ENCODE assay signal across 8 cellular contexts in the genomic region with DNA sequence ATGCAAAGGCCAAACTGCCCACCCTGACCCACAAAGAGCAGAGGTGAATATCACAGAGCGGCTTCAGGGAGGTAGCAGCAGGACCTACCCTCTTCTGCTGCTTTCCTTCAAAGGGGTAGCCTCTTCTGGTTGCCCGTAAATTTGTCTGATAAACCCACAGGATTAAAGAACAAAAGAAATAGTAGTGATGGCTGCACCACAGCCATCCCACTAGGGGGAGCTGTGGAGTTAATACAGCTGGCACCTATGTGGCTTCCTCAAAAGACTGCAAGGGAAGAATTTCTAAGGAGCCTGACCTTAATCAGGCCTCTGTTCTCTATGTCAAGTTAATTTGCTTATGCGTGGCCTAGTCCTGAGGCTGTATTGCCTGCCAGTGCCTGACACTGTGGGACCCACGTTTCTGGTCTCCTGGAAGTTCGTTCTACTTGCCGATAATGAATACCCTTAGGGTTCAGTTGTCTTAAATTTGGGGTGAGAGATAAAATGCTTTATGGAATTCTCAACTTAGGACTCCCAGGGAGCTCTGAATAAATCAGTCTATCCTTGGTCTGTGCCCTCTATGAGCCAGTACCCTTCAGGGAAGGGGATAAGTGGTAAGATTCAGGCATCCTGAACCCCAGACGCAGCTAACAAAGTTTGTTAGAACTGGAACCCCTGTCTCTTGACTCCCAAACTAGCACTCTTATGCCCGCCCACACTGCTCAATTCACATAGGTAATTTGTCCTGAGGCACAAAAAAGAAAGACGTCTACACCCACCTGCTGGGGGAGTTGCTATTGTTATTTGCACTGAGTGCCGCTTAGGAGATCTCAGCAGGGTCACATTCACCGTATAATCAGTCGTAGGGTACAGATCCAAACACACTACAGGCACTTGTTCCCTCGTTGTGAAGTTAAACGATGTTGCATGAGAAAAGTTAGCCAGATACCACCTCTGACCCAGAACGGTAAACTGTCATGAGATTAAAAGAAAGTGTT.
A peak's percentile ranks its signal among the peaks of the same experiment; 100 is the strongest.
DNase-seq lines count a peak whose midpoint lies in the region; ATAC-seq, FAIRE-seq and TF ChIP-seq lines count a peak whose summit lies in the region.

No MANE protein-coding gene starts in this region.

- H3K27ac ChIP-seq in A549 (peak overlapping the region; percentile 48 to 75; a peak in 4 of 6 replicates), cardiac muscle cell (peak overlapping the region; percentile 16)

- 67% methylated on average over 15 of the region's 15 CpGs for WGBS in A549 (ENCODE audit: missing lambda C conversion rate)

- H3K27ac Mint-ChIP-seq in activated naive CD4-positive, alpha-beta T cell treated with anti-CD3 and anti-CD28 coated beads, Interleukin-2, amount 50 U/mL, for 72 hours, result no peak overlapping the region

- ATAC-seq in A549, result peak; percentile 93 to 97
- ATAC-seq in SK-N-SH treated with all-trans-retinoic acid at 6 μM for 48 hours, result peak; percentile 97
- ATAC-seq in activated naive CD4-positive, alpha-beta T cell treated with anti-CD3 and anti-CD28 coated beads, Interleukin-2, amount 50 U/mL, for 72 hours, result peak; percentile 83 to 86
- no peak for ATAC-seq in HG02571 (IDR thresholded peaks at IDR 0.05; ENCODE audit: unreplicated experiment)

- no peak overlapping the region for H3K4me2 ChIP-seq in A549

- no peaks in the 10 kb centered on the region for H3K36me3 ChIP-seq in cardiac muscle cell

- H3K4me1 ChIP-seq in A549, result peaks cover 4% of the 10 kb centered on the region
- no peaks in the 10 kb centered on the region for H3K4me1 ChIP-seq in cardiac muscle cell (ENCODE audit: low read depth)

- TF ChIP-seq POLR2A in A549 (IDR thresholded peaks at IDR 0.05; ENCODE audit: low read length), result no peak

- no peaks in the 10 kb centered on the region for H3K9me3 Mint-ChIP-seq in activated naive CD4-positive, alpha-beta T cell treated with anti-CD3 and anti-CD28 coated beads, Interleukin-2, amount 50 U/mL, for 72 hours

- no peak overlapping the region for H3K4me3 ChIP-seq in A549
- H3K4me3 ChIP-seq in cardiac muscle cell, result no peak overlapping the region

- no peaks in the 10 kb centered on the region for H3K27me3 ChIP-seq in cardiac muscle cell

- peak; percentile 92 for TF ChIP-seq CTCF in A549 (IDR thresholded peaks at IDR 0.05)
- TF ChIP-seq CTCF in cardiac muscle cell (IDR thresholded peaks at IDR 0.05; ENCODE audit: low read depth, low read length), result peak; percentile 91

- POLR2A ChIA-PET in A549 (lab: Yijun Ruan, JAX), result interaction anchor here (1.1 to 1.4 kb wide), 2 partner anchors 236 to 281 kb away, joined by 3 to 6 read pairs; partner anchors contain the start of gene PTBP3

- no peak for FAIRE-seq in A549 (lab: Jason Lieb, UNC)

- TF ChIP-seq EP300 in A549 (IDR thresholded peaks at IDR 0.05), result no peak

- H3K36me3 Mint-ChIP-seq in activated naive CD4-positive, alpha-beta T cell treated with anti-CD3 and anti-CD28 coated beads, Interleukin-2, amount 50 U/mL, for 72 hours, result no peaks in the 10 kb centered on the region

- peak; percentile 88 to 93 for TF ChIP-seq RAD21 in A549 (conservative IDR thresholded peaks at IDR 0.05 in 1 of 2, IDR thresholded peaks at IDR 0.05 in 1 of 2)

- DNase-seq in A549 (ENCODE audit: low read depth in 1 of 2, low spot score in 1 of 2), result peak; percentile 72 to 76
- peak; percentile 30 for DNase-seq in GM19240 (ENCODE audit: insufficient read length, low spot score)
- DNase-seq in NCI-H1048 (lab: John Stamatoyannopoulos, UW), result peak; percentile 58
- peak; percentile 55 to 83 for DNase-seq in activated naive CD4-positive, alpha-beta T cell treated with anti-CD3 and anti-CD28 coated beads, Interleukin-2, amount 50 U/mL, for 72 hours (ENCODE audit: low spot score in 2 of 2)
- DNase-seq in cardiac muscle cell (ENCODE audit: low read depth in 1 of 2, low spot score in 1 of 2), result peak; percentile 87
- DNase-seq in putamen (ENCODE audit: low spot score), result peak; percentile 55

- H3K9me3 ChIP-seq in A549 (no peaks in the 10 kb centered on the region), cardiac muscle cell (ENCODE audit: low read depth) (no peaks in the 10 kb centered on the region)

- CTCF ChIA-PET in A549 (lab: Yijun Ruan, JAX), result interaction anchor here (0.6 to 8.4 kb wide), 59 partner anchors 9 to 805 kb away, joined by 3 to 66 read pairs (median 4); partner anchors contain the start of genes PTBP3 and SUSD1

TF ChIP-seq in A549, 52 proteins besides CTCF, POLR2A, EP300 and RAD21:
- no peak for TF ChIP-seq KDM5A (IDR thresholded peaks at IDR 0.05)
- peak; percentile 92 for TF ChIP-seq SMC3 (IDR thresholded peaks at IDR 0.05)
- no peak for TF ChIP-seq RNF2 (IDR thresholded peaks at IDR 0.05; ENCODE audit: borderline replicate concordance, low read depth)

TF ChIP-seq in SK-N-SH treated with all-trans-retinoic acid at 6 μM for 48 hours, 23 proteins besides CTCF, POLR2A, EP300 and RAD21:
- no peak for TF ChIP-seq CSDC2 (CRISPR knock-in tag; IDR thresholded peaks at IDR 0.05)
- no peak for TF ChIP-seq BACH2 (CRISPR knock-in tag; IDR thresholded peaks at IDR 0.05; ENCODE audit: borderline replicate concordance)
- no peak for TF ChIP-seq SNAI2 (CRISPR knock-in tag; IDR thresholded peaks at IDR 0.05)
- TF ChIP-seq ESRRG (CRISPR knock-in tag; IDR thresholded peaks at IDR 0.05), result no peak
- TF ChIP-seq PPARA (CRISPR knock-in tag; IDR thresholded peaks at IDR 0.05; ENCODE audit: borderline replicate concordance), result no peak
- TF ChIP-seq ARNTL (CRISPR knock-in tag; IDR thresholded peaks at IDR 0.05; ENCODE audit: borderline replicate concordance, low read depth), result no peak

Comparison
In these comparisons a context has a peak if more than half of its experiments do, and no peak if none do; other contexts are left out.
1. DNase-seq: peak in every context shown above with its lines; median percentile 87 in cardiac muscle cell; 74 in A549; 69 in activated naive CD4-positive, alpha-beta T cell treated with anti-CD3 and anti-CD28 coated beads, Interleukin-2, amount 50 U/mL, for 72 hours; 58 in NCI-H1048; 55 in putamen; 30 in GM19240.